ENCODE assay signal across 28 cellular contexts in genomic region chr16:54152362-54153239, GRCh38.
"Had no signal": no experiment of that assay in that cellular context is flagged by ENCODE, and none has a peak within 500 bp of the region (broad histone marks: within the 10 kb centered on the region; RNA-seq: fewer than 3 reads in every experiment).

No MANE protein-coding gene starts in this region.

- H3K36me3 ChIP-seq: breast epithelium, colonic mucosa, esophagus squamous epithelium, gastroesophageal sphincter, left lung, neutrophil, ovary, right atrium auricular region, suprapubic skin, transverse colon, vagina had no signal

- H3K27ac Mint-ChIP-seq: activated naive CD8-positive, alpha-beta T cell treated with anti-CD3 and anti-CD28 coated beads for 36 hours; activated T-cell treated with anti-CD3 and anti-CD28 coated beads, Interleukin-2, amount 50 U/mL, for 24 hours; effector memory CD8-positive, alpha-beta T cell; immature natural killer cell; natural killer cell; stimulated activated effector memory CD8-positive, alpha-beta T cell treated with anti-CD3 and anti-CD28 coated beads, Interleukin-12 subunit alpha, Interleukin-12 subunit beta, amount 100 ng/mL, for 72 hours; stimulated activated naive CD8-positive, alpha-beta T cell treated with anti-CD3 and anti-CD28 coated beads, Interleukin-15, amount 100 ng/mL, for 72 hours; T-helper 2 cell treated with Interferon-gamma antibody and Interleukin-4, amounts not matched to agents 5 μg/mL and 100 μg/mL, for 36 hours had no signal

- H3K4me1 Mint-ChIP-seq: activated naive CD8-positive, alpha-beta T cell treated with anti-CD3 and anti-CD28 coated beads for 36 hours; immature natural killer cell; natural killer cell; stimulated activated effector memory CD8-positive, alpha-beta T cell treated with anti-CD3 and anti-CD28 coated beads, Interleukin-12 subunit alpha, Interleukin-12 subunit beta, amount 100 ng/mL, for 72 hours; stimulated activated naive CD8-positive, alpha-beta T cell treated with anti-CD3 and anti-CD28 coated beads, Interleukin-15, amount 100 ng/mL, for 72 hours had no signal

- DNase-seq: activated CD8-positive, alpha-beta memory T cell treated with anti-CD3 and anti-CD28 coated beads for 24 hours; activated CD8-positive, alpha-beta memory T cell treated with anti-CD3 and anti-CD28 coated beads, Interleukin-2, amount 50 U/mL, for 4 hours; activated naive CD4-positive, alpha-beta T cell treated with Interleukin-2 at 50 U/mL for 16 hours; activated naive CD8-positive, alpha-beta T cell treated with anti-CD3 and anti-CD28 coated beads for 36 hours; activated T-cell treated with anti-CD3 and anti-CD28 coated beads, Interleukin-2, amount 50 U/mL, for 24 hours; colonic mucosa; dorsolateral prefrontal cortex; effector memory CD8-positive, alpha-beta T cell; esophagus squamous epithelium; head of caudate nucleus; immature natural killer cell; kidney glomerular epithelial cell; left lung; natural killer cell; ovary; psoas muscle; stimulated activated CD4-positive, alpha-beta T cell treated with anti-CD3 and anti-CD28 coated beads, Interleukin-1b, Interleukin-23, amount 100 ng/mL, for 48 hours; stimulated activated naive CD8-positive, alpha-beta T cell treated with anti-CD3 and anti-CD28 coated beads, Interleukin-15, amount 100 ng/mL, for 72 hours; transverse colon had no signal

- ATAC-seq: effector memory CD8-positive, alpha-beta T cell; gastroesophageal sphincter; left lung; natural killer cell; psoas muscle; stimulated activated effector memory CD8-positive, alpha-beta T cell treated with anti-CD3 and anti-CD28 coated beads, Interleukin-12 subunit alpha, Interleukin-12 subunit beta, amount 100 ng/mL, for 72 hours; stimulated activated naive CD8-positive, alpha-beta T cell treated with anti-CD3 and anti-CD28 coated beads, Interleukin-15, amount 100 ng/mL, for 72 hours had no signal

- H3K27me3 ChIP-seq: breast epithelium, colonic mucosa, gastroesophageal sphincter, left lung, neutrophil, ovary, right atrium auricular region, suprapubic skin, vagina had no signal

- H3K9me3 Mint-ChIP-seq: activated naive CD8-positive, alpha-beta T cell treated with anti-CD3 and anti-CD28 coated beads for 36 hours; activated T-cell treated with anti-CD3 and anti-CD28 coated beads, Interleukin-2, amount 50 U/mL, for 24 hours; immature natural killer cell had no signal

- H3K36me3 Mint-ChIP-seq: activated naive CD8-positive, alpha-beta T cell treated with anti-CD3 and anti-CD28 coated beads for 36 hours; immature natural killer cell; natural killer cell had no signal

- H3K27ac ChIP-seq: breast epithelium, colonic mucosa, dorsolateral prefrontal cortex, esophagus squamous epithelium, gastroesophageal sphincter, left lung, neutrophil, ovary, psoas muscle, right atrium auricular region, suprapubic skin, transverse colon, vagina had no signal

- H3K4me3 ChIP-seq: breast epithelium, colonic mucosa, dorsolateral prefrontal cortex, esophagus squamous epithelium, gastroesophageal sphincter, left lung, lung, ovary, psoas muscle, right atrium auricular region, suprapubic skin, transverse colon, vagina had no signal

- H3K27me3 Mint-ChIP-seq: activated naive CD8-positive, alpha-beta T cell treated with anti-CD3 and anti-CD28 coated beads for 36 hours; stimulated activated naive CD8-positive, alpha-beta T cell treated with anti-CD3 and anti-CD28 coated beads, Interleukin-15, amount 100 ng/mL, for 72 hours had no signal

- H3K4me3 Mint-ChIP-seq: activated naive CD8-positive, alpha-beta T cell treated with anti-CD3 and anti-CD28 coated beads for 36 hours; activated T-cell treated with anti-CD3 and anti-CD28 coated beads, Interleukin-2, amount 50 U/mL, for 24 hours; effector memory CD8-positive, alpha-beta T cell; immature natural killer cell; natural killer cell; stimulated activated effector memory CD8-positive, alpha-beta T cell treated with anti-CD3 and anti-CD28 coated beads, Interleukin-12 subunit alpha, Interleukin-12 subunit beta, amount 100 ng/mL, for 72 hours; stimulated activated naive CD8-positive, alpha-beta T cell treated with anti-CD3 and anti-CD28 coated beads, Interleukin-15, amount 100 ng/mL, for 72 hours; T-helper 2 cell treated with Interferon-gamma antibody and Interleukin-4, amounts not matched to agents 5 μg/mL and 100 μg/mL, for 36 hours had no signal

- H3K9me3 ChIP-seq: breast epithelium, colonic mucosa, esophagus squamous epithelium, gastroesophageal sphincter, neutrophil, ovary, psoas muscle, suprapubic skin, transverse colon, vagina had no signal

- H3K4me1 ChIP-seq: breast epithelium, colonic mucosa, esophagus squamous epithelium, gastroesophageal sphincter, left lung, psoas muscle, right atrium auricular region, suprapubic skin, transverse colon, vagina had no signal
